31 cellular contexts compared by ENCODE assay signal in the genomic region with DNA sequence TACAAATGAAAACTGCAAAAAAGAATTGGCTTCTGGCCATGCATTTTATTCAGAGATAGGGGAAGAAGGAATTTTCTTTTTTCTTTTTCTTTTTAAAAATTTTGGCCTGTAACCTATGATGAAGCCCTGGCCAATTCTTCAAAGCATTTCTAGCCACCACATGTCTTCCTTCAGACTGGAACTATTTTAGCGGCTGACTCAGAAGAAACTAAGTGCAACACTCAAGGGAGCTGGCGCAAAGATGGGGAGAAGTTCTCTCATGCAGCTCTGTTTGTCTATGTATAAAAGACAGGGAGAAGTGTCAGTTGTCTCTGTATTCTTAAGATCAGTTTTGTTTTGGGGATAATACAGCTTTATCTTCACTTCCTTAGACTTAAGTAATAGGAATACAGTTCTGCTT. TPM values are rescaled to one million over a fixed set of nuclear protein-coding genes. Genes with fewer than 3 reads are reported as not detected.
A peak's percentile ranks its signal among the peaks of the same experiment; 100 is the strongest.
DNase-seq lines count a peak whose midpoint lies in the region; ATAC-seq, FAIRE-seq and TF ChIP-seq lines count a peak whose summit lies in the region.
"Had no signal": no experiment of that assay in that cellular context is flagged by ENCODE, and none has a peak within 500 bp of the region (broad histone marks: within the 10 kb centered on the region; RNA-seq: fewer than 3 reads in every experiment).

No MANE protein-coding gene starts in this region.

- no peak overlapping the region for H3K4me2 ChIP-seq in astrocyte (ENCODE audit: low read length)

- 63% methylated on average over 2 of the region's 2 CpGs; no CpG with 5 or more reads in 1 of the 2 donors for WGBS in gastroesophageal sphincter (ENCODE audit: low coverage in 1 of 2), 2 donors
- WGBS in transverse colon (ENCODE audit: low coverage in 1 of 2), 2 donors, result 83% methylated on average over 2 of the region's 2 CpGs; no CpG with 5 or more reads in 1 of the 2 donors

- no peaks in the 10 kb centered on the region for H3K27me3 ChIP-seq in astrocyte (ENCODE audit: insufficient read depth, low read length)
- H3K27me3 ChIP-seq in gastroesophageal sphincter, result no peaks in the 10 kb centered on the region
- no peaks in the 10 kb centered on the region for H3K27me3 ChIP-seq in transverse colon
- H3K27me3 ChIP-seq: cardiac muscle cell had no signal

- CTCF ChIA-PET in Calu3 (lab: Charles Lee), result no interaction called here

- H3K4me3 ChIP-seq in astrocyte (ENCODE audit: insufficient read depth, low read depth, low read length) (no peak overlapping the region), gastroesophageal sphincter (no peak overlapping the region), transverse colon (no peak overlapping the region)
- H3K4me3 ChIP-seq: cardiac muscle cell, SK-N-MC, spleen, thoracic aorta had no signal

- H3K36me3 ChIP-seq in astrocyte (ENCODE audit: insufficient read depth, low read length) (no peaks in the 10 kb centered on the region), gastroesophageal sphincter (no peaks in the 10 kb centered on the region), transverse colon (no peaks in the 10 kb centered on the region)
- H3K36me3 ChIP-seq: cardiac muscle cell, spleen, thoracic aorta had no signal

- H3K79me2 ChIP-seq in astrocyte (ENCODE audit: insufficient read depth, low read length), result no peaks in the 10 kb centered on the region
- H3K79me2 ChIP-seq: parathyroid adenoma had no signal

- H3K27ac ChIP-seq in astrocyte (ENCODE audit: low read depth, low read length) (no peak overlapping the region), gastroesophageal sphincter (no peak overlapping the region), transverse colon (no peak overlapping the region)
- H3K27ac ChIP-seq: cardiac muscle cell, parathyroid adenoma, SK-N-MC, thoracic aorta had no signal

- H4K20me1 ChIP-seq in astrocyte (ENCODE audit: insufficient read depth, low read length), result no peaks in the 10 kb centered on the region

- H3K27me3 Mint-ChIP-seq in astrocyte (ENCODE audit: low read depth, unreplicated experiment) (no peaks in the 10 kb centered on the region), Calu3 (ENCODE audit: unreplicated experiment) (no peaks in the 10 kb centered on the region)
- H3K27me3 Mint-ChIP-seq: activated naive CD8-positive, alpha-beta T cell; IgD-negative memory B cell; stimulated activated naive CD8-positive, alpha-beta T cell treated with anti-CD3 and anti-CD28 coated beads, Interleukin-15, Interleukin-2, amounts not matched to agents 100 ng/mL and 50 ng/mL, for 24 hours had no signal

- H3K27ac Mint-ChIP-seq in astrocyte (ENCODE audit: unreplicated experiment), result no peak overlapping the region
- H3K27ac Mint-ChIP-seq in Calu3 (ENCODE audit: unreplicated experiment), result no peak overlapping the region
- H3K27ac Mint-ChIP-seq: activated CD8-positive, alpha-beta T cell treated with anti-CD3 and anti-CD28 coated beads, Interleukin-2, amount 10 ng/mL, durations not matched to agents 7 days and 5 days; activated naive CD8-positive, alpha-beta T cell; stimulated activated naive CD8-positive, alpha-beta T cell treated with anti-CD3 and anti-CD28 coated beads, Interleukin-15, Interleukin-2, amounts not matched to agents 100 ng/mL and 50 ng/mL, for 24 hours; T-helper 1 cell treated with Interleukin-12 subunit alpha and Interleukin-12 subunit beta and Interleukin-4 antibody, amounts not matched to agents 30 μg/mL and 1 μg/mL, for 36 hours had no signal

- ATAC-seq in Right ventricle myocardium superior (ENCODE audit: poor library complexity) (peak; percentile 43), gastroesophageal sphincter (peak; percentile 36)
- ATAC-seq: activated CD4-positive, CD25-positive, alpha-beta regulatory T cell treated with anti-CD3 and anti-CD28 coated beads, Interleukin-2, amount 50 U/mL, for 24 hours; activated CD8-positive, alpha-beta T cell treated with anti-CD3 and anti-CD28 coated beads, Interleukin-2, amount 10 ng/mL, durations not matched to agents 7 days and 5 days had no signal

- H3K9me3 Mint-ChIP-seq in astrocyte (ENCODE audit: unreplicated experiment) (no peaks in the 10 kb centered on the region), Calu3 (ENCODE audit: low read depth, unreplicated experiment) (no peaks in the 10 kb centered on the region)
- H3K9me3 Mint-ChIP-seq: stimulated activated naive CD8-positive, alpha-beta T cell treated with anti-CD3 and anti-CD28 coated beads, Interleukin-15, Interleukin-2, amounts not matched to agents 100 ng/mL and 50 ng/mL, for 24 hours had no signal

- intact Hi-C loops in Right ventricle myocardium superior (cut with DNase I), result no loop called here
- intact Hi-C loops in cardiac septum (cut with DNase I), result no loop called here
- intact Hi-C loops in transverse colon (cut with DNase I; ENCODE audit: low total_unique reads), result no loop called here
- intact Hi-C loops in Calu3 (cut with micrococcal nuclease; ENCODE audit: unreplicated experiment), result no loop called here

- TF ChIP-seq CTCF in astrocyte (IDR thresholded peaks at IDR 0.05; ENCODE audit: insufficient read depth, low read depth, low read length), result no peak
- no peak for TF ChIP-seq CTCF in gastroesophageal sphincter (IDR thresholded peaks at IDR 0.05)
- TF ChIP-seq CTCF in transverse colon (IDR thresholded peaks at IDR 0.05), result no peak
- TF ChIP-seq CTCF in Calu3 (IDR thresholded peaks at IDR 0.05; ENCODE audit: unreplicated experiment), result no peak

- H2AFZ ChIP-seq in astrocyte (ENCODE audit: low read depth, low read length), result no peak overlapping the region
- H2AFZ ChIP-seq: parathyroid adenoma had no signal

- H3K4me1 Mint-ChIP-seq in astrocyte (ENCODE audit: low read depth, unreplicated experiment) (no peaks in the 10 kb centered on the region), Calu3 (ENCODE audit: low read depth, unreplicated experiment) (peaks cover 8% of the 10 kb centered on the region)

- no peak for FAIRE-seq in astrocyte (lab: Jason Lieb, UNC)
- FAIRE-seq: GM12891, H54, TTC549, urothelium cell line had no signal

- DNase-seq in Right ventricle myocardium superior, result no peak
- DNase-seq in cardiac septum (ENCODE audit: low spot score), result no peak
- DNase-seq in astrocyte (ENCODE audit: low read depth), result peak; percentile 28
- DNase-seq in 8988T, result no peak
- no peak for DNase-seq in transverse colon
- DNase-seq in ACHN, result no peak
- DNase-seq in Calu3, result no peak
- DNase-seq: activated CD8-positive, alpha-beta T cell treated with anti-CD3 and anti-CD28 coated beads, Interleukin-2, amount 10 ng/mL, durations not matched to agents 7 days and 5 days; anterior cingulate cortex; hippocampal formation; NCI-H1092 treated with DMSO at 0.1 percent for 48 hours; NCI-H187 treated with DMSO at 0.1 percent for 48 hours; NCI-H2171 treated with DMSO at 0.1 percent for 48 hours; NCI-H510A; spleen; stimulated activated CD8-positive, alpha-beta memory T cell treated with anti-CD3 and anti-CD28 coated beads, Interleukin-4, amount 100 ng/mL, for 48 hours had no signal

- no peak overlapping the region for H3K4me3 Mint-ChIP-seq in astrocyte (ENCODE audit: unreplicated experiment)
- no peak overlapping the region for H3K4me3 Mint-ChIP-seq in Calu3 (ENCODE audit: low read depth, unreplicated experiment)
- H3K4me3 Mint-ChIP-seq: activated CD8-positive, alpha-beta T cell treated with anti-CD3 and anti-CD28 coated beads, Interleukin-2, amount 10 ng/mL, durations not matched to agents 7 days and 5 days; activated naive CD8-positive, alpha-beta T cell; IgD-negative memory B cell; neural crest cell; stimulated activated naive CD8-positive, alpha-beta T cell treated with anti-CD3 and anti-CD28 coated beads, Interleukin-15, Interleukin-2, amounts not matched to agents 100 ng/mL and 50 ng/mL, for 24 hours; T-helper 1 cell treated with Interleukin-12 subunit alpha and Interleukin-12 subunit beta and Interleukin-4 antibody, amounts not matched to agents 30 μg/mL and 1 μg/mL, for 36 hours had no signal

- H3K36me3 Mint-ChIP-seq in astrocyte (ENCODE audit: low read depth, unreplicated experiment) (no peaks in the 10 kb centered on the region), Calu3 (ENCODE audit: insufficient read depth, unreplicated experiment) (no peaks in the 10 kb centered on the region)
- H3K36me3 Mint-ChIP-seq: activated naive CD8-positive, alpha-beta T cell had no signal

- in situ Hi-C loops in transverse colon (cut with MboI; ENCODE audit: low pct_ligation_motif_present in 1 of 4, low pct_unique_long_range_greater_than_20kb in 1 of 4, low sequenced_read_pairs in 3 of 4) (no loop called here), ACHN (cut with HindIII; ENCODE audit: low pct_ligation_motif_present, low pct_unique_long_range_greater_than_20kb, low sequenced_read_pairs) (no loop called here)

- BruUV-seq in Calu3 (replicated peaks; lab: Mats Ljungman, UMichigan), result no TSS peak

- TF ChIP-seq POLR2A in gastroesophageal sphincter (IDR thresholded peaks at IDR 0.05) (no peak), transverse colon (IDR thresholded peaks at IDR 0.05) (no peak)

- no peak for TF ChIP-seq EP300 in gastroesophageal sphincter (IDR thresholded peaks at IDR 0.05)
- TF ChIP-seq EP300 in transverse colon (IDR thresholded peaks at IDR 0.05; ENCODE audit: low read depth), result no peak

- no peaks in the 10 kb centered on the region for H3K4me1 ChIP-seq in astrocyte (ENCODE audit: insufficient read depth, low read length)
- H3K4me1 ChIP-seq in gastroesophageal sphincter, result no peaks in the 10 kb centered on the region
- no peaks in the 10 kb centered on the region for H3K4me1 ChIP-seq in transverse colon
- H3K4me1 ChIP-seq: parathyroid adenoma, spleen had no signal

- H3K9ac ChIP-seq in astrocyte (ENCODE audit: low read length), result no peak overlapping the region
- H3K9ac ChIP-seq: parathyroid adenoma had no signal

- no peaks in the 10 kb centered on the region for H3K9me3 ChIP-seq in astrocyte (ENCODE audit: insufficient read depth, low read depth, low read length)
- H3K9me3 ChIP-seq in gastroesophageal sphincter, result no peaks in the 10 kb centered on the region
- no peaks in the 10 kb centered on the region for H3K9me3 ChIP-seq in transverse colon
- H3K9me3 ChIP-seq: thoracic aorta had no signal

RNA-seq across cellular contexts. Expression of gene MBNL3, which starts 46.2 kb away (rescaled TPM):
- total RNA-seq in Right ventricle myocardium superior (31.1 TPM), cardiac septum (10.0 TPM), astrocyte (3.5 and 4.1 TPM in 2 replicates), gastroesophageal sphincter (10 to 100 TPM in 1 of 4 donors, 1 to 10 TPM in 3; 3.9 to 13.5 (median 5.5) TPM), transverse colon (10 to 100 TPM in 3 of 4 donors, 1 to 10 TPM in 1; 4.6 to 40.8 (median 34.3) TPM), Calu3 (2022) (18.9 and 21.0 TPM in 2 replicates)
